In genomic region chr22:38923463-38924196, GRCh38 we compare ENCODE assay signal across 8 cellular contexts. TPM values are rescaled to one million over a fixed set of nuclear protein-coding genes. Genes with fewer than 3 reads are reported as not detected.
DNase-seq lines count a peak whose midpoint lies in the region; ATAC-seq and TF ChIP-seq lines count a peak whose summit lies in the region.

No MANE protein-coding gene starts in this region.

- ATAC-seq in HG03139 (IDR thresholded peaks at IDR 0.05; ENCODE audit: unreplicated experiment), result no peak

- DNase-seq in Daoy (ENCODE audit: low read depth) (peak; percentile 92), NCI-H2196 treated with DMSO at 0.1 percent for 48 hours (lab: John Stamatoyannopoulos, UW; ENCODE audit: unreplicated experiment) (peak; percentile 74), cardiac fibroblast (ENCODE audit: low read depth in 2 of 2) (peak; percentile 47 to 84), left kidney (ENCODE audit: low read depth, low spot score) (peak; percentile 68), 8988T (no peak), SIG-M5 (lab: John Stamatoyannopoulos, UW) (no peak)

- TF ChIP-seq CTCF in cardiac fibroblast (IDR thresholded peaks at IDR 0.05; ENCODE audit: low read depth, low read length), result peak; percentile 32

- H3K27ac ChIP-seq in temporal lobe (ENCODE audit: low read depth, low read length), result peak overlapping the region; percentile 67

- peak overlapping the region in 1 of 2 donors; percentile 5 for H3K4me3 ChIP-seq in cardiac fibroblast (replicated peaks in 1 of 2; ENCODE audit: low read depth in 2 of 2, low read length in 2 of 2)

RNA-seq across cellular contexts. Expression of gene APOBEC3A, which starts 33.8 kb away (rescaled TPM):
- not detected in 2 replicates for total RNA-seq in Daoy (2014; rRNA removed; shearing (Covaris generic))
- total RNA-seq in temporal lobe, result 0.25 TPM

RNA-seq across cellular contexts. Expression of gene CBX6, which starts 51.6 kb away (rescaled TPM):
- total RNA-seq in Daoy (2014; rRNA removed; shearing (Covaris generic)), result 25.5 and 32.5 TPM in 2 replicates
- total RNA-seq in temporal lobe, result 21.9 TPM

RNA-seq across cellular contexts. Expression of gene APOBEC3B, which starts 58.5 kb away (rescaled TPM):
- 4.5 and 5.1 TPM in 2 replicates for total RNA-seq in Daoy (2014; rRNA removed; shearing (Covaris generic))
- total RNA-seq in temporal lobe, result not detected

Comparison
In these comparisons a context has a peak if more than half of its experiments do, and no peak if none do; other contexts are left out.
1. DNase-seq: peak in Daoy (single experiment), NCI-H2196 treated with DMSO at 0.1 percent for 48 hours (single experiment), cardiac fibroblast (2 of 2) and left kidney (single experiment); none in 8988T (single experiment) and SIG-M5 (single experiment).